1 cellular context compared by ENCODE assay signal in the genomic region with DNA sequence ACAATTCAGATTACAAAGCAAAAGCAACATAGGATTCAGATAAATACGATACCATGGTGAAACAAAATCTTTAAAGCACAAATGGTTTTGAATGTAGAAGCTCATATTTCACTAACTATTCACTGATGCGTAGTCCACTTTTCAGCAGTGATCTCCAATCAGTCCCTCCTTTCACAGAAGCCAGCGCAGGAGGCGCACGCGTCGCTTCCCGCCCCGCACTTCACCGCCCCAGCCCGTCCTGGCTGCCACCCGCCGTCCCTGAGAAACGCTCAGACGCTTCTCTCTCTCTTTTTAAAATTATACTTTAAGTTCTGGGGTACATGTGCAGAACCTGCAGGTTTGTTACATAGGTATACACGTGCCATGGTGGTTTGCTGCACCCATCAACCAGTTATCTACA.
TF ChIP-seq lines count a peak whose summit lies in the region.

No MANE protein-coding gene starts in this region.

TF ChIP-seq in SK-N-SH treated with all-trans-retinoic acid at 6 μM for 48 hours, 23 proteins besides CTCF, POLR2A, EP300 and RAD21 (continued from another document):
- TF ChIP-seq, protein P1, sequence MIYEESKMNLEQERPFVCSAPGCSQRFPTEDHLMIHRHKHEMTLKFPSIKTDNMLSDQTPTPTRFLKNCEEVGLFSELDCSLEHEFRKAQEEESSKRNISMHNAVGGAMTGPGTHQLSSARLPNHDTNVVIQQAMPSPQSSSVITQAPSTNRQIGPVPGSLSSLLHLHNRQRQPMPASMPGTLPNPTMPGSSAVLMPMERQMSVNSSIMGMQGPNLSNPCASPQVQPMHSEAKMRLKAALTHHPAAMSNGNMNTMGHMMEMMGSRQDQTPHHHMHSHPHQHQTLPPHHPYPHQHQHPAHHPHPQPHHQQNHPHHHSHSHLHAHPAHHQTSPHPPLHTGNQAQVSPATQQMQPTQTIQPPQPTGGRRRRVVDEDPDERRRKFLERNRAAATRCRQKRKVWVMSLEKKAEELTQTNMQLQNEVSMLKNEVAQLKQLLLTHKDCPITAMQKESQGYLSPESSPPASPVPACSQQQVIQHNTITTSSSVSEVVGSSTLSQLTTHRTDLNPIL (CRISPR knock-in tag; IDR thresholded peaks at IDR 0.05; ENCODE audit: low read depth), result no peak
- no peak for TF ChIP-seq PPARA (CRISPR knock-in tag; IDR thresholded peaks at IDR 0.05; ENCODE audit: borderline replicate concordance)
TF ChIP-seq in SK-N-SH treated with all-trans-retinoic acid at 6 μM for 48 hours: peak in this region for 0.
